In genomic region chr22:42553475-42554361, GRCh38 we compare ENCODE assay signal across 8 cellular contexts. TPM values are rescaled to one million over a fixed set of nuclear protein-coding genes. Genes with fewer than 3 reads are reported as not detected.
A peak's percentile ranks its signal among the peaks of the same experiment; 100 is the strongest.
DNase-seq lines count a peak whose midpoint lies in the region; ATAC-seq and TF ChIP-seq lines count a peak whose summit lies in the region.

Gene SERHL2, plus strand, starts transcription at chr22:42553956. Its CDS starts 65 bp downstream, at chr22:42554021.

- DNase-seq in NCI-H748 treated with DMSO at 0.1 percent for 48 hours (lab: John Stamatoyannopoulos, UW) (peak; percentile 46), endodermal cell (peak; percentile 99), mesenteric fat pad (ENCODE audit: low spot score) (peak; percentile 94)
- DNase-seq in activated CD8-positive, alpha-beta memory T cell treated with anti-CD3 and anti-CD28 coated beads, Interleukin-2, amount 50 U/mL, for 1 hour (ENCODE audit: extremely low read depth): peak; percentile 36
- peak; percentile 60 for DNase-seq in stimulated activated CD8-positive, alpha-beta memory T cell treated with anti-CD3 and anti-CD28 coated beads, Interleukin-12 subunit alpha, Interleukin-12 subunit beta, amount 100 ng/mL, for 4 hours (ENCODE audit: low read depth)

- no peaks in the 10 kb centered on the region for H3K27me3 ChIP-seq in endodermal cell (ENCODE audit: control insufficient read depth, insufficient read depth, low read length, poor library complexity, severe bottlenecking)

- peak within 1 kb of the TSS; percentile 71 for H3K4me3 Mint-ChIP-seq in endodermal cell

- peaks cover 14% of the 10 kb centered on the region for H3K27me3 Mint-ChIP-seq in endodermal cell (ENCODE audit: insufficient read depth)

- peak within 1 kb of the TSS; percentile 90 for H3K27ac Mint-ChIP-seq in endodermal cell

- H3K9me3 ChIP-seq in endodermal cell (ENCODE audit: control insufficient read depth, low read length): peaks cover 9% of the 10 kb centered on the region

- TF ChIP-seq CTCF in endodermal cell (conservative IDR thresholded peaks at IDR 0.05): peak; percentile 10

- H3K4me1 ChIP-seq in endodermal cell (ENCODE audit: control insufficient read depth, insufficient read depth, low read length): peaks cover 6% of the 10 kb centered on the region

- ATAC-seq in HG02885 (IDR thresholded peaks at IDR 0.05; ENCODE audit: poor library complexity, unreplicated experiment): peak; percentile 86
- ATAC-seq in GM18858 (IDR thresholded peaks at IDR 0.05; ENCODE audit: unreplicated experiment): no peak

- no peak within 1 kb of the TSS for H3K9ac ChIP-seq in endodermal cell (ENCODE audit: extremely low read depth, low read length, poor library complexity, severe bottlenecking)

- peaks cover 14% of the 10 kb centered on the region for H3K4me1 Mint-ChIP-seq in endodermal cell

- peak within 1 kb of the TSS; percentile 32 for H3K27ac ChIP-seq in endodermal cell (ENCODE audit: low read depth, low read length)

- H3K36me3 Mint-ChIP-seq in endodermal cell (ENCODE audit: low read depth): peaks cover 3% of the 10 kb centered on the region

- WGBS in endodermal cell (ENCODE audit: insufficient coverage in 1 of 2, insufficient read length in 1 of 2), 2 experiments: 18 to 20% methylated on average over 13 to 75 of the region's 75 CpGs

- H3K9me3 Mint-ChIP-seq in endodermal cell: peaks cover 22% of the 10 kb centered on the region

- no peaks in the 10 kb centered on the region for H3K36me3 ChIP-seq in endodermal cell (ENCODE audit: control insufficient read depth, insufficient read depth, low read length)

- H3K4me3 ChIP-seq in GM08714 (ENCODE audit: low read length) (peak within 1 kb of the TSS; percentile 65; the same call in 1 of the 2 replicates), endodermal cell (ENCODE audit: low read length) (peak within 1 kb of the TSS; percentile 75)

RNA-seq across cellular contexts. Expression of gene SERHL2, which starts in this region (rescaled TPM):
- total RNA-seq in endodermal cell: 10 to 100 TPM; 12.6 to 12.8 TPM
- polyA plus RNA-seq in endodermal cell (2013, experiment 1 of 2): 15.3 TPM
- 26.2 TPM for polyA plus RNA-seq in endodermal cell (2013, experiment 2 of 2)
- total RNA-seq in mesenteric fat pad: 1.00 TPM

Comparison
In these comparisons a context has a peak if more than half of its experiments do, and no peak if none do; other contexts are left out.
1. Peak in DNase-seq in mesenteric fat pad; RNA of the gene not detected or under 1 TPM.
2. DNase-seq: peak in every context shown above with its lines; median percentile 99 in endodermal cell; 94 in mesenteric fat pad; 60 in stimulated activated CD8-positive, alpha-beta memory T cell treated with anti-CD3 and anti-CD28 coated beads, Interleukin-12 subunit alpha, Interleukin-12 subunit beta, amount 100 ng/mL, for 4 hours; 46 in NCI-H748 treated with DMSO at 0.1 percent for 48 hours; 36 in activated CD8-positive, alpha-beta memory T cell treated with anti-CD3 and anti-CD28 coated beads, Interleukin-2, amount 50 U/mL, for 1 hour.